In the genomic region with DNA sequence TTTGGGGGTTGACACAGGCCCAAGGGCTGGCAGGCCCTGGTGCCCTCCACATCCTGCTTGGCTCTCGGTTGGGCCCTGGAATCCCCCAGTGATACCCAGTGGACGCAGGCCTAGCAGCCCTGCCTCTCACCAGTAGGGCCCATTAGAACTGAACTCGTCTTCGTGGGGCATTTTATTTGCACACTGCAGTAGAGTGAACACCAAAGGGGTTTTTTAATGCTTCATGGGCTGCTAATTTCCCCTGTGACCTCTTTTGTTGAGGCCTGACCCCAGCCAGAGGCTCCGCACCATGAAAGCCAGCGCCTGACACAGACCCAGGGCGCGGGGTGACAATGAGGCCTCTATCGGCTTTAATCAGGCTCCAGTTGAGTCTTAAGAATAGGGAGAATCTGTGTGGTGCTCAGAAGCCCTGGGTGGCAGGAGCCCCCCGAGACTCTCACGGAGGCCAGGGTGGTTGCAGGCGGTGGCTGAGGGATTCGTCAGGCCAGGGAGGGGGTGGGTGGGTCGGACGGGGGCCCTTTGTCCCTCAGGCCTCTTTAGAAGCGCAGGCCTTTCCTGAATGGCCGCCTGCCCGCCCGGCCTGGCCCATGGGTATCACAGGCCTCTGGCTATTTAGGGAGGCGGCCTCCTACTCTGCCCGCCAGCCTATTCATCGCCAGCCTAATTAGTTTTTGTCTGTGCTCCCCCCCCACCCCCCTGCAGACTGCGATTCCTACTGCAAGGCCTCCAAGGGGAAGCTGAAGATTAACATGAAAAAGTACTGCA, we compare ENCODE assay signal across 1 cellular context.
TF ChIP-seq lines count a peak whose summit lies in the region.

No MANE protein-coding gene starts in this region.

TF ChIP-seq in GM23338, 12 proteins besides CTCF, POLR2A, EP300 and RAD21 (continued from another document):
- TF ChIP-seq, protein P1, sequence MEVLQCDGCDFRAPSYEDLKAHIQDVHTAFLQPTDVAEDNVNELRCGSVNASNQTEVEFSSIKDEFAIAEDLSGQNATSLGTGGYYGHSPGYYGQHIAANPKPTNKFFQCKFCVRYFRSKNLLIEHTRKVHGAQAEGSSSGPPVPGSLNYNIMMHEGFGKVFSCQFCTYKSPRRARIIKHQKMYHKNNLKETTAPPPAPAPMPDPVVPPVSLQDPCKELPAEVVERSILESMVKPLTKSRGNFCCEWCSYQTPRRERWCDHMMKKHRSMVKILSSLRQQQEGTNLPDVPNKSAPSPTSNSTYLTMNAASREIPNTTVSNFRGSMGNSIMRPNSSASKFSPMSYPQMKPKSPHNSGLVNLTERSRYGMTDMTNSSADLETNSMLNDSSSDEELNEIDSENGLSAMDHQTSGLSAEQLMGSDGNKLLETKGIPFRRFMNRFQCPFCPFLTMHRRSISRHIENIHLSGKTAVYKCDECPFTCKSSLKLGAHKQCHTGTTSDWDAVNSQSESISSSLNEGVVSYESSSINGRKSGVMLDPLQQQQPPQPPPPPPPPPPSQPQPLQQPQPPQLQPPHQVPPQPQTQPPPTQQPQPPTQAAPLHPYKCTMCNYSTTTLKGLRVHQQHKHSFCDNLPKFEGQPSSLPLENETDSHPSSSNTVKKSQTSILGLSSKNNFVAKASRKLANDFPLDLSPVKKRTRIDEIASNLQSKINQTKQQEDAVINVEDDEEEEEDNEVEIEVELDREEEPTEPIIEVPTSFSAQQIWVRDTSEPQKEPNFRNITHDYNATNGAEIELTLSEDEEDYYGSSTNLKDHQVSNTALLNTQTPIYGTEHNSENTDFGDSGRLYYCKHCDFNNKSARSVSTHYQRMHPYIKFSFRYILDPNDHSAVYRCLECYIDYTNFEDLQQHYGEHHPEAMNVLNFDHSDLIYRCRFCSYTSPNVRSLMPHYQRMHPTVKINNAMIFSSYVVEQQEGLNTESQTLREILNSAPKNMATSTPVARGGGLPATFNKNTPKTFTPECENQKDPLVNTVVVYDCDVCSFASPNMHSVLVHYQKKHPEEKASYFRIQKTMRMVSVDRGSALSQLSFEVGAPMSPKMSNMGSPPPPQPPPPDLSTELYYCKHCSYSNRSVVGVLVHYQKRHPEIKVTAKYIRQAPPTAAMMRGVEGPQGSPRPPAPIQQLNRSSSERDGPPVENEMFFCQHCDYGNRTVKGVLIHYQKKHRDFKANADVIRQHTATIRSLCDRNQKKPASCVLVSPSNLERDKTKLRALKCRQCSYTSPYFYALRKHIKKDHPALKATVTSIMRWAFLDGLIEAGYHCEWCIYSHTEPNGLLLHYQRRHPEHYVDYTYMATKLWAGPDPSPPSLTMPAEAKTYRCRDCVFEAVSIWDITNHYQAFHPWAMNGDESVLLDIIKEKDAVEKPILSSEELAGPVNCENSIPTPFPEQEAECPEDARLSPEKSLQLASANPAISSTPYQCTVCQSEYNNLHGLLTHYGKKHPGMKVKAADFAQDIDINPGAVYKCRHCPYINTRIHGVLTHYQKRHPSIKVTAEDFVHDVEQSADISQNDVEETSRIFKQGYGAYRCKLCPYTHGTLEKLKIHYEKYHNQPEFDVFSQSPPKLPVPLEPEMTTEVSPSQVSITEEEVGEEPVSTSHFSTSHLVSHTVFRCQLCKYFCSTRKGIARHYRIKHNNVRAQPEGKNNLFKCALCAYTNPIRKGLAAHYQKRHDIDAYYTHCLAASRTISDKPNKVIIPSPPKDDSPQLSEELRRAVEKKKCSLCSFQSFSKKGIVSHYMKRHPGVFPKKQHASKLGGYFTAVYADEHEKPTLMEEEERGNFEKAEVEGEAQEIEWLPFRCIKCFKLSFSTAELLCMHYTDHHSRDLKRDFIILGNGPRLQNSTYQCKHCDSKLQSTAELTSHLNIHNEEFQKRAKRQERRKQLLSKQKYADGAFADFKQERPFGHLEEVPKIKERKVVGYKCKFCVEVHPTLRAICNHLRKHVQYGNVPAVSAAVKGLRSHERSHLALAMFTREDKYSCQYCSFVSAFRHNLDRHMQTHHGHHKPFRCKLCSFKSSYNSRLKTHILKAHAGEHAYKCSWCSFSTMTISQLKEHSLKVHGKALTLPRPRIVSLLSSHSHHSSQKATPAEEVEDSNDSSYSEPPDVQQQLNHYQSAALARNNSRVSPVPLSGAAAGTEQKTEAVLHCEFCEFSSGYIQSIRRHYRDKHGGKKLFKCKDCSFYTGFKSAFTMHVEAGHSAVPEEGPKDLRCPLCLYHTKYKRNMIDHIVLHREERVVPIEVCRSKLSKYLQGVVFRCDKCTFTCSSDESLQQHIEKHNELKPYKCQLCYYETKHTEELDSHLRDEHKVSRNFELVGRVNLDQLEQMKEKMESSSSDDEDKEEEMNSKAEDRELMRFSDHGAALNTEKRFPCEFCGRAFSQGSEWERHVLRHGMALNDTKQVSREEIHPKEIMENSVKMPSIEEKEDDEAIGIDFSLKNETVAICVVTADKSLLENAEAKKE (CRISPR knock-in tag; IDR thresholded peaks at IDR 0.05) = no peak
- TF ChIP-seq CREB1 (CRISPR knock-in tag; IDR thresholded peaks at IDR 0.05; ENCODE audit: low read depth) (no peak), NANOG (IDR thresholded peaks at IDR 0.05; ENCODE audit: borderline replicate concordance) (no peak), ZNF114 (CRISPR knock-in tag; IDR thresholded peaks at IDR 0.05) (no peak), JUNB (IDR thresholded peaks at IDR 0.05; ENCODE audit: unreplicated experiment) (no peak), ZNF331 (CRISPR knock-in tag; IDR thresholded peaks at IDR 0.05; ENCODE audit: low read depth) (no peak), EZH2phosphoT487 (IDR thresholded peaks at IDR 0.05; ENCODE audit: unreplicated experiment) (no peak), STAT1 (IDR thresholded peaks at IDR 0.05; ENCODE audit: unreplicated experiment) (no peak)
- TF ChIP-seq, protein P2, sequence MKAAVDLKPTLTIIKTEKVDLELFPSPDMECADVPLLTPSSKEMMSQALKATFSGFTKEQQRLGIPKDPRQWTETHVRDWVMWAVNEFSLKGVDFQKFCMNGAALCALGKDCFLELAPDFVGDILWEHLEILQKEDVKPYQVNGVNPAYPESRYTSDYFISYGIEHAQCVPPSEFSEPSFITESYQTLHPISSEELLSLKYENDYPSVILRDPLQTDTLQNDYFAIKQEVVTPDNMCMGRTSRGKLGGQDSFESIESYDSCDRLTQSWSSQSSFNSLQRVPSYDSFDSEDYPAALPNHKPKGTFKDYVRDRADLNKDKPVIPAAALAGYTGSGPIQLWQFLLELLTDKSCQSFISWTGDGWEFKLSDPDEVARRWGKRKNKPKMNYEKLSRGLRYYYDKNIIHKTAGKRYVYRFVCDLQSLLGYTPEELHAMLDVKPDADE (IDR thresholded peaks at IDR 0.05) = no peak
- TF ChIP-seq, protein P3, sequence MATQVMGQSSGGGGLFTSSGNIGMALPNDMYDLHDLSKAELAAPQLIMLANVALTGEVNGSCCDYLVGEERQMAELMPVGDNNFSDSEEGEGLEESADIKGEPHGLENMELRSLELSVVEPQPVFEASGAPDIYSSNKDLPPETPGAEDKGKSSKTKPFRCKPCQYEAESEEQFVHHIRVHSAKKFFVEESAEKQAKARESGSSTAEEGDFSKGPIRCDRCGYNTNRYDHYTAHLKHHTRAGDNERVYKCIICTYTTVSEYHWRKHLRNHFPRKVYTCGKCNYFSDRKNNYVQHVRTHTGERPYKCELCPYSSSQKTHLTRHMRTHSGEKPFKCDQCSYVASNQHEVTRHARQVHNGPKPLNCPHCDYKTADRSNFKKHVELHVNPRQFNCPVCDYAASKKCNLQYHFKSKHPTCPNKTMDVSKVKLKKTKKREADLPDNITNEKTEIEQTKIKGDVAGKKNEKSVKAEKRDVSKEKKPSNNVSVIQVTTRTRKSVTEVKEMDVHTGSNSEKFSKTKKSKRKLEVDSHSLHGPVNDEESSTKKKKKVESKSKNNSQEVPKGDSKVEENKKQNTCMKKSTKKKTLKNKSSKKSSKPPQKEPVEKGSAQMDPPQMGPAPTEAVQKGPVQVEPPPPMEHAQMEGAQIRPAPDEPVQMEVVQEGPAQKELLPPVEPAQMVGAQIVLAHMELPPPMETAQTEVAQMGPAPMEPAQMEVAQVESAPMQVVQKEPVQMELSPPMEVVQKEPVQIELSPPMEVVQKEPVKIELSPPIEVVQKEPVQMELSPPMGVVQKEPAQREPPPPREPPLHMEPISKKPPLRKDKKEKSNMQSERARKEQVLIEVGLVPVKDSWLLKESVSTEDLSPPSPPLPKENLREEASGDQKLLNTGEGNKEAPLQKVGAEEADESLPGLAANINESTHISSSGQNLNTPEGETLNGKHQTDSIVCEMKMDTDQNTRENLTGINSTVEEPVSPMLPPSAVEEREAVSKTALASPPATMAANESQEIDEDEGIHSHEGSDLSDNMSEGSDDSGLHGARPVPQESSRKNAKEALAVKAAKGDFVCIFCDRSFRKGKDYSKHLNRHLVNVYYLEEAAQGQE (IDR thresholded peaks at IDR 0.05; ENCODE audit: unreplicated experiment) = no peak
